ENCODE assay signal across 1 cellular context in the genomic region with DNA sequence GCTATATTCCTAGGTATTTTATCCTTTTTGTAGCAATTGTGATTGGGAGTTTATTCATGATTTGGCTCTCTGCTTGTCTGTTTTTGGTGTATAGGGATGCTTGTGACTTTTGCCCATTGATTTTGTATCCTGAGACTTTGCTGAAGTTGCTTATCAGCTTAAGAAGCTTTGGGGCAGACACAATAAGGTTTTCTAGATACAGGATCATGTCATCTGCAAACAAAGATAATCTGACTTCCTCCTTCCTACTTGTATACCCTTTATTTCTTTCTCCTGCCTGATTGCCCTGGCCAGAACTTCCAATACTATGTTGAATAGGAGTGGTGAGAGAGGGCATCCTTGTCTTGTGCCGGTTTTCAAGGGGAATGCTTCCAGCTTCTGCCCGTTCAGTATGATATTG.
TF ChIP-seq lines count a peak whose summit lies in the region.

No MANE protein-coding gene starts in this region.

TF ChIP-seq in K562, 482 proteins besides CTCF, POLR2A, EP300 and RAD21 (continued from another document):
- TF ChIP-seq SMARCA4 (IDR thresholded peaks at IDR 0.05) (peak; percentile 97), ZEB2 (IDR thresholded peaks at IDR 0.05) (0 out of 2 replicates have a peak, but pooled peaks have one; percentile 49), C11orf30 (IDR thresholded peaks at IDR 0.05; ENCODE audit: low read depth) (peak; percentile 25; the same call in 1 of the 2 replicates), MTA2 (IDR thresholded peaks at IDR 0.05; ENCODE audit: low read depth) (peak; percentile 98), HBP1 (CRISPR knock-in tag; IDR thresholded peaks at IDR 0.05) (peak; percentile 8; the same call in 1 of the 2 replicates), ARNT (IDR thresholded peaks at IDR 0.05) (peak; percentile 27 to 84; a peak in 2 of 4 replicates), ZNF311 (CRISPR knock-in tag; IDR thresholded peaks at IDR 0.05) (0 out of 2 replicates have a peak, but pooled peaks have one; percentile 60), HES1 (IDR thresholded peaks at IDR 0.05; ENCODE audit: low read depth) (peak; percentile 76; the same call in 1 of the 2 replicates), NBN (IDR thresholded peaks at IDR 0.05; ENCODE audit: low read depth) (peak; percentile 71; the same call in 1 of the 2 replicates), ATF4 (CRISPR knock-in tag; IDR thresholded peaks at IDR 0.05) (peak; percentile 74), TAL1 (IDR thresholded peaks at IDR 0.05) (peak; percentile 98), PML (IDR thresholded peaks at IDR 0.05; ENCODE audit: low read length) (peak; percentile 92)
